ENCODE assay signal across 14 cellular contexts in genomic region chr2:226086190-226086589, GRCh38.
"Had no signal": no experiment of that assay in that cellular context is flagged by ENCODE, and none has a peak within 500 bp of the region (broad histone marks: within the 10 kb centered on the region; RNA-seq: fewer than 3 reads in every experiment).

No MANE protein-coding gene starts in this region.

- H3K27me3 ChIP-seq: colonic mucosa, neutrophil had no signal

- H3K4me3 ChIP-seq: colonic mucosa had no signal

- H3K27ac ChIP-seq: colonic mucosa, neutrophil, parathyroid adenoma had no signal

- H3K9me3 ChIP-seq: colonic mucosa, neutrophil had no signal

- H3K9ac ChIP-seq: parathyroid adenoma had no signal

- DNase-seq: activated B cell treated with CpG ODN at 0.5 μM for 24 hours; activated CD4-positive, alpha-beta T cell treated with anti-CD3 and anti-CD28 coated beads for 48 hours; activated CD8-positive, alpha-beta T cell treated with anti-CD3 and anti-CD28 coated beads, Interleukin-2, amount 10 ng/mL, durations not matched to agents 7 days and 5 days; activated naive CD4-positive, alpha-beta T cell treated with anti-CD3 and anti-CD28 coated beads for 36 hours; activated T-cell treated with anti-CD3 and anti-CD28 coated beads, Interleukin-2, amount 50 U/mL, for 24 hours; central memory CD4-positive, alpha-beta T cell; colonic mucosa; immature natural killer cell; mesenchymal stem cell; natural killer cell; stimulated activated CD8-positive, alpha-beta memory T cell treated with anti-CD3 and anti-CD28 coated beads, Interleukin-4, amount 100 ng/mL, for 48 hours; stimulated activated naive CD4-positive, alpha-beta T cell had no signal

- H3K36me3 ChIP-seq: colonic mucosa, neutrophil had no signal

- ATAC-seq: activated CD8-positive, alpha-beta T cell treated with anti-CD3 and anti-CD28 coated beads, Interleukin-2, amount 10 ng/mL, durations not matched to agents 7 days and 5 days had no signal

- H3K4me1 ChIP-seq: colonic mucosa, parathyroid adenoma had no signal

- H2AFZ ChIP-seq: parathyroid adenoma had no signal

- H3K79me2 ChIP-seq: parathyroid adenoma had no signal
